Comparison of ENCODE assay signal across 9 cellular contexts in the genomic region with DNA sequence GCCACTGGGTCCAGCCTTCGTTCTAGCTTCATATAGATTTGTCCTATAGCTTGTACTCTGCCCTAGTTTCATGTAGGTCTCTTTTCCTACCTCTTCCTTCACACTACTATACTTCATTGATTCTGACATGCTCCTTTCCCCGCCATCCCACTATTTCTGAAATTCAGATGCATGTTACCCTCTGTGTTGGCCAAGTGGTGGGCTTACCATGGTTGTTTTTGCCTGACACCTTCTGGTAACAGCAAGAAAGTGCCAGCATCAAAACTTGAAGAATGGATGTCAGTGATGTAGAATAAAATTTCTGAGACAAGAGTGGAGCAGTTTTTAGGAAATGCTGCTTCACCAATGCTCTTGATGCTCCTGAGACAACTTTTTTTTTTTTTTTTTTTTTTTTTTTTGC. TPM values are rescaled to one million over a fixed set of nuclear protein-coding genes. Genes with fewer than 3 reads are reported as not detected.
A peak's percentile ranks its signal among the peaks of the same experiment; 100 is the strongest.
DNase-seq lines count a peak whose midpoint lies in the region; ATAC-seq and TF ChIP-seq lines count a peak whose summit lies in the region.
"Had no signal": no experiment of that assay in that cellular context is flagged by ENCODE, and none has a peak within 500 bp of the region (broad histone marks: within the 10 kb centered on the region; RNA-seq: fewer than 3 reads in every experiment).

No MANE protein-coding gene starts in this region.

- intact Hi-C loops in colonic mucosa (cut with DNase I): no loop called here

- H3K9me3 ChIP-seq in colonic mucosa: no peaks in the 10 kb centered on the region

- peaks cover 3% of the 10 kb centered on the region for H3K27me3 Mint-ChIP-seq in nephron (ENCODE audit: low read depth)

- H3K4me1 ChIP-seq in colonic mucosa: no peaks in the 10 kb centered on the region

- no peak overlapping the region for H3K4me3 ChIP-seq in NB4 (ENCODE audit: low read depth, low read length)
- no peak overlapping the region for H3K4me3 ChIP-seq in colonic mucosa

- no peaks in the 10 kb centered on the region for H3K27me3 ChIP-seq in colonic mucosa

- peak overlapping the region in 1 of 3 experiments; percentile 15 for H3K27ac Mint-ChIP-seq in nephron

- H3K36me3 Mint-ChIP-seq in nephron (ENCODE audit: low read depth): no peaks in the 10 kb centered on the region

- no peaks in the 10 kb centered on the region for H3K36me3 ChIP-seq in colonic mucosa

- no peak overlapping the region for H3K27ac ChIP-seq in colonic mucosa

- TF ChIP-seq CTCF in NB4 (IDR thresholded peaks at IDR 0.05; ENCODE audit: low read depth, low read length) (peak; percentile 58), colonic mucosa (IDR thresholded peaks at IDR 0.05) (peak; percentile 18), nephron (IDR thresholded peaks at IDR 0.05; ENCODE audit: unreplicated experiment in 3 of 3) (peak; percentile 49 to 56 (median 53))

- no peak overlapping the region for H3K4me3 Mint-ChIP-seq in nephron

- TF ChIP-seq POLR2A in NB4 (IDR thresholded peaks at IDR 0.05; ENCODE audit: extremely low read depth, insufficient read length): no peak

- DNase-seq in NCI-H82 (lab: John Stamatoyannopoulos, UW) (peak; percentile 19), NCI-H82 treated with DMSO at 0.1 percent for 48 hours (lab: John Stamatoyannopoulos, UW; ENCODE audit: unreplicated experiment) (no peak), NB4 (ENCODE audit: low read depth) (peak; percentile 63), colonic mucosa (no peak), NCI-H510A treated with DMSO at 0.1 percent for 48 hours (lab: John Stamatoyannopoulos, UW) (no peak)
- DNase-seq in central memory CD4-positive, alpha-beta T cell: no peak

- no peak for ATAC-seq in GM19324 (IDR thresholded peaks at IDR 0.05; ENCODE audit: low FRiP score, unreplicated experiment)

- H3K9me3 Mint-ChIP-seq in nephron: no peaks in the 10 kb centered on the region

- peaks cover 8% of the 10 kb centered on the region for H3K4me1 Mint-ChIP-seq in nephron

- no peak overlapping the region for H3K9ac ChIP-seq in colonic mucosa (ENCODE audit: low read depth in 2 of 2, low read length in 2 of 2)

RNA-seq across cellular contexts. Expression of gene SERINC5, which starts 19.5 kb away (rescaled TPM):
- total RNA-seq in colonic mucosa: 100 to 1,000 TPM; 138 to 141 TPM

RNA-seq across cellular contexts. Expression of gene SPZ1, which starts 44.5 kb away (rescaled TPM):
- total RNA-seq in colonic mucosa: not detected
- total RNA-seq: pulmonary artery endothelial cell had no signal

Comparison
In these comparisons a context has a peak if more than half of its experiments do, and no peak if none do; other contexts are left out.
1. DNase-seq: peak in NCI-H82 (single experiment) and NB4 (single experiment); none in NCI-H82 treated with DMSO at 0.1 percent for 48 hours (single experiment), colonic mucosa (single experiment), central memory CD4-positive, alpha-beta T cell (single experiment) and NCI-H510A treated with DMSO at 0.1 percent for 48 hours (single experiment).
2. Peak in every context shown above with its lines, with median percentiles within 50 percentile points of each other: CTCF ChIP-seq.